In the genomic region with DNA sequence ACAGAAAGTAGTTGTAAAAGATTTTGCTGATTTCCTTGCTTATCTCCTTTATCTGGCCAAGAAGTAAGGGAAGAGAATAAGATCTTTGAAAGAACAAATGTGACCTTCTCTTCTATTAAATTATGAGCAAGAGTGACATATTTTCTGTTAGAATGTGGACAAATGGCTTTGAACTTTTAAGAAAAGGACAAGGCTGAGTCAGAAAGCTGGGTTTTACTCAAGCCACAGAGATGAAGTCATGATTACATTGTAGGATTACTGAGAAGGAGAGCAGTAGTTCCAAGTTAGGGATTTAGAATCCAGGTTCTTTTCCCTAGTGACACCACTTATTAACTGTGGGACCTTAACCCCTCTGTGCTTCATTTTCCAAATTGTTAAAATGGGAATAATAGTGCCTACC, we compare ENCODE assay signal across 15 cellular contexts. TPM values are rescaled to one million over a fixed set of nuclear protein-coding genes. Genes with fewer than 3 reads are reported as not detected.
DNase-seq lines count a peak whose midpoint lies in the region; ATAC-seq and TF ChIP-seq lines count a peak whose summit lies in the region.
"Had no signal": no experiment of that assay in that cellular context is flagged by ENCODE, and none has a peak within 500 bp of the region (broad histone marks: within the 10 kb centered on the region; RNA-seq: fewer than 3 reads in every experiment).

No MANE protein-coding gene starts in this region.

- no peak overlapping the region for H3K4me3 ChIP-seq in MM.1S (ENCODE audit: low read length)
- H3K4me3 ChIP-seq: skin epidermis, upper lobe of right lung had no signal

- no peaks in the 10 kb centered on the region for H3K27me3 ChIP-seq in MM.1S (replicated peaks; ENCODE audit: insufficient read depth, low read length)
- H3K27me3 ChIP-seq: upper lobe of right lung had no signal

- H2AFZ ChIP-seq in MM.1S (ENCODE audit: low read length): no peak overlapping the region

- no peaks in the 10 kb centered on the region; the same call in 1 of the 2 replicates for H3K36me3 ChIP-seq in MM.1S (replicated peaks; ENCODE audit: insufficient read depth, low read length)

- CTCF ChIA-PET in activated CD4-positive, alpha-beta T cell treated with anti-CD3 and anti-CD28 coated beads for 36 hours (lab: Charles Lee): interaction anchor here (1.8 kb wide), 1 partner anchor 20 kb away, joined by 13 read pairs; no protein-coding TSS in a partner anchor

- H3K9me2 ChIP-seq in MM.1S (replicated peaks; ENCODE audit: insufficient read depth, low read length): no peaks in the 10 kb centered on the region

- no peak overlapping the region for H3K27ac ChIP-seq in MM.1S (ENCODE audit: low read length)
- H3K27ac ChIP-seq: skin epidermis, upper lobe of right lung had no signal

- peak; percentile 64 for ATAC-seq in activated CD4-positive, alpha-beta T cell treated with anti-CD3 and anti-CD28 coated beads for 36 hours
- peak; percentile 65 for ATAC-seq in activated T-helper 17 cell treated with anti-CD3 and anti-CD28 coated beads, Interleukin-2, amount 50 U/mL, for 72 hours (replicated peaks)
- peak; percentile 69 for ATAC-seq in stimulated activated effector memory CD8-positive, alpha-beta T cell treated with anti-CD3 and anti-CD28 coated beads, Interleukin-12 subunit alpha, Interleukin-12 subunit beta, amount 100 ng/mL, for 72 hours
- ATAC-seq: natural killer cell treated with Interleukin-12 subunit alpha and Interleukin-12 subunit beta and Interleukin-15 and Interleukin-18, amount 100 ng/mL, for 72 hours; upper lobe of right lung had no signal

- H3K36me3 Mint-ChIP-seq in activated CD4-positive, alpha-beta T cell treated with anti-CD3 and anti-CD28 coated beads for 36 hours (ENCODE audit: low read depth): peaks cover 50% of the 10 kb centered on the region
- peaks cover 93% of the 10 kb centered on the region for H3K36me3 Mint-ChIP-seq in activated T-helper 17 cell treated with anti-CD3 and anti-CD28 coated beads, Interleukin-2, amount 50 U/mL, for 72 hours (ENCODE audit: low read depth)
- peaks cover 95% of the 10 kb centered on the region for H3K36me3 Mint-ChIP-seq in stimulated activated effector memory CD8-positive, alpha-beta T cell treated with anti-CD3 and anti-CD28 coated beads, Interleukin-12 subunit alpha, Interleukin-12 subunit beta, amount 100 ng/mL, for 72 hours

- H3K9me3 Mint-ChIP-seq in activated CD4-positive, alpha-beta T cell treated with anti-CD3 and anti-CD28 coated beads for 36 hours (ENCODE audit: low read depth): peaks cover 3% of the 10 kb centered on the region
- H3K9me3 Mint-ChIP-seq in activated T-helper 17 cell treated with anti-CD3 and anti-CD28 coated beads, Interleukin-2, amount 50 U/mL, for 72 hours: no peaks in the 10 kb centered on the region
- no peaks in the 10 kb centered on the region for H3K9me3 Mint-ChIP-seq in stimulated activated effector memory CD8-positive, alpha-beta T cell treated with anti-CD3 and anti-CD28 coated beads, Interleukin-12 subunit alpha, Interleukin-12 subunit beta, amount 100 ng/mL, for 72 hours
- H3K9me3 Mint-ChIP-seq: dendritic cell treated with granulocyte-macrophage colony-stimulating factor and Interleukin-4, amounts not matched to agents 40 ng/mL and 50 ng/mL, for 4 days; natural killer cell treated with Interleukin-12 subunit alpha and Interleukin-12 subunit beta and Interleukin-15 and Interleukin-18, amount 100 ng/mL, for 72 hours had no signal

- no peaks in the 10 kb centered on the region for H3F3A ChIP-seq in MM.1S (ENCODE audit: insufficient read depth, low read length)

- H4K20me1 ChIP-seq in MM.1S (ENCODE audit: insufficient read depth, low read length): no peaks in the 10 kb centered on the region

- no peaks in the 10 kb centered on the region for H3K79me2 ChIP-seq in MM.1S (ENCODE audit: low read length)

- DNase-seq in activated CD4-positive, alpha-beta T cell treated with anti-CD3 and anti-CD28 coated beads for 36 hours: no peak
- no peak for DNase-seq in activated CD4-positive, alpha-beta T cell treated with anti-CD3 and anti-CD28 coated beads for 1 hour
- DNase-seq in fibroblast of peridontal ligament (ENCODE audit: extremely low read depth) (peak; percentile 76), MM.1S (no peak), HUDEP-2 (lab: John Stamatoyannopoulos, UW; ENCODE audit: unreplicated experiment in 76 of 76) (no peak), islet precursor cell (no peak)
- no peak for DNase-seq in stimulated activated effector memory CD8-positive, alpha-beta T cell treated with anti-CD3 and anti-CD28 coated beads, Interleukin-12 subunit alpha, Interleukin-12 subunit beta, amount 100 ng/mL, for 72 hours (ENCODE audit: low spot score in 2 of 2)
- DNase-seq: activated naive CD4-positive, alpha-beta T cell treated with Interleukin-2 at 50 U/mL for 16 hours; DMS 273 treated with DMSO at 0.1 percent for 48 hours; NCI-H1092 treated with DMSO at 0.1 percent for 48 hours; upper lobe of right lung had no signal

- POLR2A ChIA-PET in activated CD4-positive, alpha-beta T cell treated with anti-CD3 and anti-CD28 coated beads for 36 hours (lab: Charles Lee): no interaction called here

- no peaks in the 10 kb centered on the region for H3K9me3 ChIP-seq in MM.1S (replicated peaks; ENCODE audit: insufficient read depth, low read length)
- H3K9me3 ChIP-seq: upper lobe of right lung had no signal

- H3K27me3 Mint-ChIP-seq in activated CD4-positive, alpha-beta T cell treated with anti-CD3 and anti-CD28 coated beads for 36 hours: no peaks in the 10 kb centered on the region
- no peaks in the 10 kb centered on the region for H3K27me3 Mint-ChIP-seq in activated T-helper 17 cell treated with anti-CD3 and anti-CD28 coated beads, Interleukin-2, amount 50 U/mL, for 72 hours
- H3K27me3 Mint-ChIP-seq: dendritic cell treated with granulocyte-macrophage colony-stimulating factor and Interleukin-4, amounts not matched to agents 40 ng/mL and 50 ng/mL, for 4 days; natural killer cell treated with Interleukin-12 subunit alpha and Interleukin-12 subunit beta and Interleukin-15 and Interleukin-18, amount 100 ng/mL, for 72 hours had no signal

- no peak for TF ChIP-seq CTCF in MM.1S (IDR thresholded peaks at IDR 0.05; ENCODE audit: low read length)

- peaks cover 15% of the 10 kb centered on the region for H3K4me1 Mint-ChIP-seq in activated CD4-positive, alpha-beta T cell treated with anti-CD3 and anti-CD28 coated beads for 36 hours
- peaks cover 21% of the 10 kb centered on the region for H3K4me1 Mint-ChIP-seq in activated T-helper 17 cell treated with anti-CD3 and anti-CD28 coated beads, Interleukin-2, amount 50 U/mL, for 72 hours
- H3K4me1 Mint-ChIP-seq in stimulated activated effector memory CD8-positive, alpha-beta T cell treated with anti-CD3 and anti-CD28 coated beads, Interleukin-12 subunit alpha, Interleukin-12 subunit beta, amount 100 ng/mL, for 72 hours: peaks cover 28% of the 10 kb centered on the region

- intact Hi-C loops in activated CD4-positive, alpha-beta T cell treated with anti-CD3 and anti-CD28 coated beads for 36 hours (cut with DNase I, micrococcal nuclease): no loop called here

- H3K4me2 ChIP-seq in MM.1S (ENCODE audit: low read depth, low read length): no peak overlapping the region

- no peak overlapping the region for H3K27ac Mint-ChIP-seq in activated CD4-positive, alpha-beta T cell treated with anti-CD3 and anti-CD28 coated beads for 36 hours
- H3K27ac Mint-ChIP-seq in activated T-helper 17 cell treated with anti-CD3 and anti-CD28 coated beads, Interleukin-2, amount 50 U/mL, for 72 hours: no peak overlapping the region
- H3K27ac Mint-ChIP-seq in stimulated activated effector memory CD8-positive, alpha-beta T cell treated with anti-CD3 and anti-CD28 coated beads, Interleukin-12 subunit alpha, Interleukin-12 subunit beta, amount 100 ng/mL, for 72 hours: no peak overlapping the region
- H3K27ac Mint-ChIP-seq: dendritic cell treated with granulocyte-macrophage colony-stimulating factor and Interleukin-4, amounts not matched to agents 40 ng/mL and 50 ng/mL, for 4 days; natural killer cell treated with Interleukin-12 subunit alpha and Interleukin-12 subunit beta and Interleukin-15 and Interleukin-18, amount 100 ng/mL, for 72 hours had no signal

- H3K4me3 Mint-ChIP-seq in activated CD4-positive, alpha-beta T cell treated with anti-CD3 and anti-CD28 coated beads for 36 hours: no peak overlapping the region
- no peak overlapping the region for H3K4me3 Mint-ChIP-seq in activated T-helper 17 cell treated with anti-CD3 and anti-CD28 coated beads, Interleukin-2, amount 50 U/mL, for 72 hours
- H3K4me3 Mint-ChIP-seq in stimulated activated effector memory CD8-positive, alpha-beta T cell treated with anti-CD3 and anti-CD28 coated beads, Interleukin-12 subunit alpha, Interleukin-12 subunit beta, amount 100 ng/mL, for 72 hours: no peak overlapping the region
- H3K4me3 Mint-ChIP-seq: dendritic cell treated with granulocyte-macrophage colony-stimulating factor and Interleukin-4, amounts not matched to agents 40 ng/mL and 50 ng/mL, for 4 days; natural killer cell treated with Interleukin-12 subunit alpha and Interleukin-12 subunit beta and Interleukin-15 and Interleukin-18, amount 100 ng/mL, for 72 hours had no signal

- H3K9ac ChIP-seq in MM.1S (ENCODE audit: low read length): no peak overlapping the region

- H3K4me1 ChIP-seq in MM.1S (ENCODE audit: low read length): no peaks in the 10 kb centered on the region
- H3K4me1 ChIP-seq: upper lobe of right lung had no signal

RNA-seq across cellular contexts. Expression of a gene that starts 13.5 kb away (rescaled TPM):
- total RNA-seq in activated CD4-positive, alpha-beta T cell treated with anti-CD3 and anti-CD28 coated beads for 36 hours: 10 to 100 TPM; 30.4 to 32.8 TPM
- total RNA-seq in activated T-helper 17 cell treated with anti-CD3 and anti-CD28 coated beads, Interleukin-2, amount 50 U/mL, for 72 hours: 10 to 100 TPM; 25.4 to 30.7 TPM
